ENCODE assay signal across 30 cellular contexts in the genomic region with DNA sequence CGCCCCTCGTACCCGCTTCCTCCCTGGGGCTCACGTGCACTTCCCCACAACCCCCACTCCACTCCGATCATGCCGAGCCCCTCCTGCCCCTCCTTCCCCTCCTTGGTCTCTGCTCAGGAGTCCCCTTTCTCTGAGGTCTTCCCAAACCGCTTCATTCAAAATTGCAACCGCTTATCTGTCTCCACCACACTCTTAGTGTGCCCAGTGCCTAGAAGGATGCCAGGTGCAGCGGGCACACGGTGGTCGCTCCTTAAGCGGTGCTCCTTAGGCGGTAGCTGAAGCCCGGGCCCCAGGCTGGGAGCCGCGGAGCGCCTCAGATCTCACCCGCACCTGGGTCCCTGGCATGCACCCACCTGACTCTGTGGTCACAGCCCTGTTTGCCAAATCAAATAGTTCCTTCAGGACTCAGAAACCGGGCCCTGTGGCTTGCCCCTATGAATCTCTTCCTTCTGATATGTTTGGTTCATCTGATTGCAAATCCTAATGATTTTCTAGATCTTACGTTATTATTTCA.
"Had no signal": no experiment of that assay in that cellular context is flagged by ENCODE, and none has a peak within 500 bp of the region (broad histone marks: within the 10 kb centered on the region; RNA-seq: fewer than 3 reads in every experiment).

No MANE protein-coding gene starts in this region.

- H3K4me3 Mint-ChIP-seq: activated B cell treated with CpG ODN at 0.5 μM for 24 hours; activated CD8-positive, alpha-beta T cell treated with anti-CD3 and anti-CD28 coated beads for 36 hours; activated naive CD4-positive, alpha-beta T cell treated with anti-CD3 and anti-CD28 coated beads for 36 hours; activated naive CD4-positive, alpha-beta T cell treated with anti-CD3 and anti-CD28 coated beads, Interleukin-2, amount 50 U/mL, for 24 hours; activated naive CD8-positive, alpha-beta T cell treated with anti-CD3 and anti-CD28 coated beads for 36 hours; activated naive CD8-positive, alpha-beta T cell treated with anti-CD3 and anti-CD28 coated beads, Interleukin-2, amount 50 U/mL, for 24 hours; activated T-cell treated with anti-CD3 and anti-CD28 coated beads, Interleukin-2, amount 50 U/mL, for 4 hours; T-helper 17 cell; T-helper 2 cell treated with Interferon-gamma antibody and Interleukin-4, amounts not matched to agents 5 μg/mL and 100 μg/mL, for 36 hours had no signal

- DNase-seq: activated B cell treated with CpG ODN at 0.5 μM for 24 hours; activated CD4-positive, alpha-beta T cell treated with anti-CD3 and anti-CD28 coated beads for 48 hours; activated CD4-positive, alpha-beta T cell treated with anti-CD3 and anti-CD28 coated beads, Interleukin-2, amount 50 U/mL, for 1 hour; activated CD4-positive, alpha-beta T cell treated with anti-CD3 and anti-CD28 coated beads, Interleukin-2, amount 50 U/mL, for 48 hours; activated CD8-positive, alpha-beta memory T cell treated with anti-CD3 and anti-CD28 coated beads for 24 hours; activated CD8-positive, alpha-beta T cell treated with anti-CD3 and anti-CD28 coated beads for 36 hours; activated effector memory CD4-positive, alpha-beta T cell treated with anti-CD3 and anti-CD28 coated beads, Interleukin-2, amount 50 U/mL, for 16 hours; activated naive CD4-positive, alpha-beta T cell treated with anti-CD3 and anti-CD28 coated beads for 36 hours; activated naive CD8-positive, alpha-beta T cell treated with anti-CD3 and anti-CD28 coated beads for 36 hours; activated naive CD8-positive, alpha-beta T cell treated with anti-CD3 and anti-CD28 coated beads, Interleukin-2, amount 50 U/mL, for 24 hours; activated T-cell treated with anti-CD3 and anti-CD28 coated beads, Interleukin-2, amount 50 U/mL, for 4 hours; adrenal gland; amygdala; aorta; central memory CD4-positive, alpha-beta T cell; cerebellar nuclear complex; colonic mucosa; effector CD8-positive, alpha-beta T cell; foreskin fibroblast; head of caudate nucleus; T-helper 1 cell; T-helper 17 cell; T1000 had no signal

- H3K27ac ChIP-seq: adrenal gland, colonic mucosa, epithelial cell of prostate, WERI-Rb-1 had no signal

- H3K9me3 Mint-ChIP-seq: activated naive CD8-positive, alpha-beta T cell treated with anti-CD3 and anti-CD28 coated beads for 36 hours had no signal

- H3K4me3 ChIP-seq: adrenal gland, body of pancreas, colonic mucosa had no signal

- H3K27me3 Mint-ChIP-seq: activated B cell treated with CpG ODN at 0.5 μM for 24 hours; activated CD8-positive, alpha-beta T cell treated with anti-CD3 and anti-CD28 coated beads for 36 hours; activated naive CD4-positive, alpha-beta T cell treated with anti-CD3 and anti-CD28 coated beads, Interleukin-2, amount 50 U/mL, for 24 hours; activated naive CD8-positive, alpha-beta T cell treated with anti-CD3 and anti-CD28 coated beads for 36 hours; activated naive CD8-positive, alpha-beta T cell treated with anti-CD3 and anti-CD28 coated beads, Interleukin-2, amount 50 U/mL, for 24 hours; T-helper 17 cell had no signal

- H3K4me1 Mint-ChIP-seq: activated B cell treated with CpG ODN at 0.5 μM for 24 hours; activated naive CD4-positive, alpha-beta T cell treated with anti-CD3 and anti-CD28 coated beads, Interleukin-2, amount 50 U/mL, for 24 hours; activated naive CD8-positive, alpha-beta T cell treated with anti-CD3 and anti-CD28 coated beads for 36 hours; activated naive CD8-positive, alpha-beta T cell treated with anti-CD3 and anti-CD28 coated beads, Interleukin-2, amount 50 U/mL, for 24 hours; T-helper 17 cell had no signal

- H3K36me3 Mint-ChIP-seq: activated naive CD4-positive, alpha-beta T cell treated with anti-CD3 and anti-CD28 coated beads, Interleukin-2, amount 50 U/mL, for 24 hours; activated naive CD8-positive, alpha-beta T cell treated with anti-CD3 and anti-CD28 coated beads for 36 hours had no signal

- H3K36me3 ChIP-seq: adrenal gland, colonic mucosa, WERI-Rb-1 had no signal

- H3K9me3 ChIP-seq: adrenal gland, body of pancreas, colonic mucosa had no signal

- ATAC-seq: activated CD4-positive, CD25-positive, alpha-beta regulatory T cell treated with anti-CD3 and anti-CD28 coated beads, Interleukin-2, amount 50 U/mL, for 24 hours; activated CD8-positive, alpha-beta T cell treated with anti-CD3 and anti-CD28 coated beads for 36 hours; activated naive CD8-positive, alpha-beta T cell treated with anti-CD3 and anti-CD28 coated beads, Interleukin-2, amount 50 U/mL, for 24 hours; activated T-cell treated with anti-CD3 and anti-CD28 coated beads, Interleukin-2, amount 50 U/mL, for 4 hours; T-helper 17 cell had no signal

- H3K27ac Mint-ChIP-seq: activated B cell treated with CpG ODN at 0.5 μM for 24 hours; activated CD8-positive, alpha-beta T cell treated with anti-CD3 and anti-CD28 coated beads for 36 hours; activated naive CD4-positive, alpha-beta T cell treated with anti-CD3 and anti-CD28 coated beads for 36 hours; activated naive CD4-positive, alpha-beta T cell treated with anti-CD3 and anti-CD28 coated beads, Interleukin-2, amount 50 U/mL, for 24 hours; activated naive CD8-positive, alpha-beta T cell treated with anti-CD3 and anti-CD28 coated beads for 36 hours; activated naive CD8-positive, alpha-beta T cell treated with anti-CD3 and anti-CD28 coated beads, Interleukin-2, amount 50 U/mL, for 24 hours; activated T-helper 2 cell treated with anti-CD3 and anti-CD28 coated beads, Interferon-gamma antibody, Interleukin-2, Interleukin-4, amounts not matched to agents 10 μg/mL and 5 μg/mL and 100 μg/mL, durations not matched to agents 14 hours and 24 hours and 36 hours; T-helper 17 cell; T-helper 2 cell treated with Interferon-gamma antibody and Interleukin-4, amounts not matched to agents 5 μg/mL and 100 μg/mL, for 36 hours had no signal

- H3K27me3 ChIP-seq: adrenal gland, body of pancreas, colonic mucosa had no signal

- H3K4me1 ChIP-seq: adrenal gland, colonic mucosa had no signal
